ENCODE assay signal across 17 cellular contexts in the genomic region with DNA sequence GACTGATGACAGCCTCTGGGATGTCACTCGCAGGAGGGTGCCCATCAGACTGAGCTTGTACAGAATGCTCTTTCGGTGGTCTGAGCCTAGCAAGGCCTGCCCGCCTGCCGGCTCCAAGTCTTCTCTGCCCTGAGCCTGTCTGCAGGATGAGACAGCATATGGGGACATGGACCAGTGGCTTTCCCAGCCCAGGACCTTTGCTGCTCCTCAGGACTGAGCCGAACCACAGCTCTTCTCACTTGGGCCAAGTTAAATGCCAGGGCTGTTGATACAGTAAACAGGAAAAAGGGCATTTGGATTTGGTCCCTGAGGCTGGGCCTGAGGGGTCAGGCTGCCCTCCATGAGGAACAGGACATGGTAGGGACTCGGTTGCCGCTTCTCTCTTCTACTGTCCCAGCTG.
DNase-seq lines count a peak whose midpoint lies in the region; FAIRE-seq and TF ChIP-seq lines count a peak whose summit lies in the region.
"Had no signal": no experiment of that assay in that cellular context is flagged by ENCODE, and none has a peak within 500 bp of the region (broad histone marks: within the 10 kb centered on the region; RNA-seq: fewer than 3 reads in every experiment).

No MANE protein-coding gene starts in this region.

- H3K27me3 Mint-ChIP-seq in neural progenitor cell (ENCODE audit: insufficient read depth, low read depth) (peaks cover 2% of the 10 kb centered on the region), type B pancreatic cell (no peaks in the 10 kb centered on the region)

- H3K4me3 ChIP-seq in MG63 (no peak overlapping the region), neural progenitor cell (no peak overlapping the region), trophoblast cell (ENCODE audit: low read depth, low read length) (no peak overlapping the region)
- H3K4me3 ChIP-seq: GM23248, SJCRH30 had no signal

- H3K9me3 Mint-ChIP-seq in neural progenitor cell (peaks cover 4% of the 10 kb centered on the region), type B pancreatic cell (peaks cover 6% of the 10 kb centered on the region)

- no peak overlapping the region for H3K4ac ChIP-seq in trophoblast cell (ENCODE audit: low read depth, low read length)

- no peaks in the 10 kb centered on the region for H3K79me2 ChIP-seq in neural progenitor cell (ENCODE audit: low read depth)
- H3K79me2 ChIP-seq in trophoblast cell (ENCODE audit: control insufficient read depth, insufficient read depth, low read length, poor library complexity) = no peaks in the 10 kb centered on the region

- no peak overlapping the region for H4K12ac ChIP-seq in trophoblast cell (ENCODE audit: low read depth, low read length)

- no peak overlapping the region for H2BK12ac ChIP-seq in trophoblast cell (ENCODE audit: low read length)

- H3K27ac ChIP-seq in neural progenitor cell (no peak overlapping the region), trophoblast cell (ENCODE audit: low read depth, low read length) (no peak overlapping the region)
- H3K27ac ChIP-seq: GM23248, SJCRH30 had no signal

- H3K27me3 ChIP-seq in MG63 (no peaks in the 10 kb centered on the region), neural progenitor cell (no peaks in the 10 kb centered on the region), trophoblast cell (ENCODE audit: insufficient read depth, low read length) (no peaks in the 10 kb centered on the region)
- H3K27me3 ChIP-seq: SJCRH30 had no signal

- no CpG with 5 or more reads among the region's 7 CpGs for WGBS in trophoblast cell (ENCODE audit: extremely low coverage, insufficient coverage, insufficient read length)

- TF ChIP-seq CTCF in GM20000 (IDR thresholded peaks at IDR 0.05; ENCODE audit: extremely low read depth, missing control alignments) (no peak), neural progenitor cell (IDR thresholded peaks at IDR 0.05) (no peak), type B pancreatic cell (conservative IDR thresholded peaks at IDR 0.05) (no peak)

- no peak overlapping the region for H4K8ac ChIP-seq in trophoblast cell (ENCODE audit: low read depth, low read length)

- no peak overlapping the region for H3K23ac ChIP-seq in trophoblast cell (ENCODE audit: low read length)

- no peaks in the 10 kb centered on the region for H3F3A ChIP-seq in neural progenitor cell (ENCODE audit: low read depth)

- H4K20me1 ChIP-seq in neural progenitor cell (ENCODE audit: low read depth) = no peaks in the 10 kb centered on the region

- H2AFZ ChIP-seq in neural progenitor cell (replicated peaks) (no peak overlapping the region), trophoblast cell (ENCODE audit: insufficient read depth, low read length, poor library complexity) (no peak overlapping the region)
- H2AFZ ChIP-seq: GM23248 had no signal

- H3K9ac ChIP-seq in neural progenitor cell (no peak overlapping the region), trophoblast cell (ENCODE audit: low read length) (no peak overlapping the region)
- H3K9ac ChIP-seq: GM23248 had no signal

- H3K4me3 Mint-ChIP-seq in neural progenitor cell (no peak overlapping the region), type B pancreatic cell (no peak overlapping the region)
- H3K4me3 Mint-ChIP-seq: CD14-positive monocyte had no signal

- no peak overlapping the region for H4K91ac ChIP-seq in trophoblast cell (ENCODE audit: low read depth, low read length)

- DNase-seq in GM20000 (ENCODE audit: low spot score) (peak; percentile 0), MG63 (peak; percentile 56), neural progenitor cell (ENCODE audit: low spot score) (no peak), type B pancreatic cell (ENCODE audit: extremely low spot score, unreplicated experiment) (peak; percentile 42), trophoblast cell (no peak), SW480 (ENCODE audit: low spot score) (no peak), GM19239 (ENCODE audit: insufficient read length, low spot score) (no peak)
- DNase-seq: AML-193, DMS79 treated with DMSO at 0.1 percent for 48 hours, NCI-H1436, NCI-H1930, NCI-H345, NCI-H524 treated with DMSO at 0.1 percent for 48 hours, SJCRH30 had no signal

- no peak overlapping the region for H3K14ac ChIP-seq in trophoblast cell (ENCODE audit: low read length)

- FAIRE-seq in GM19239 (lab: Jason Lieb, UNC) = no peak
- FAIRE-seq: HTR-8/SVneo had no signal

- H3K4me2 ChIP-seq in neural progenitor cell = no peak overlapping the region
- no peak overlapping the region for H3K4me2 ChIP-seq in trophoblast cell (ENCODE audit: low read length)

- H3K4me1 Mint-ChIP-seq in neural progenitor cell = peaks cover 12% of the 10 kb centered on the region
- H3K4me1 Mint-ChIP-seq in type B pancreatic cell (ENCODE audit: unreplicated experiment) = peaks cover 5% of the 10 kb centered on the region

- H3K9me3 ChIP-seq in MG63 = no peaks in the 10 kb centered on the region
- no peaks in the 10 kb centered on the region for H3K9me3 ChIP-seq in neural progenitor cell (ENCODE audit: low read depth)
- H3K9me3 ChIP-seq in trophoblast cell (ENCODE audit: insufficient read depth, low read depth, low read length) = peaks cover 6% of the 10 kb centered on the region
- H3K9me3 ChIP-seq: SJCRH30 had no signal

- H3K36me3 Mint-ChIP-seq in neural progenitor cell (no peaks in the 10 kb centered on the region), type B pancreatic cell (no peaks in the 10 kb centered on the region)

- peak overlapping the region; percentile 66 for H3K27ac Mint-ChIP-seq in neural progenitor cell
- no peak overlapping the region for H3K27ac Mint-ChIP-seq in type B pancreatic cell

- H2BK120ac ChIP-seq in trophoblast cell (ENCODE audit: insufficient read depth, low read length, poor library complexity) = no peak overlapping the region

- H2BK5ac ChIP-seq in trophoblast cell (ENCODE audit: low read depth, low read length, poor library complexity) = no peak overlapping the region

- H3K18ac ChIP-seq in trophoblast cell (ENCODE audit: low read length) = no peak overlapping the region

- no peaks in the 10 kb centered on the region; the same call in 1 of the 2 replicates for H3K36me3 ChIP-seq in MG63
- H3K36me3 ChIP-seq in neural progenitor cell = no peaks in the 10 kb centered on the region
- no peaks in the 10 kb centered on the region for H3K36me3 ChIP-seq in trophoblast cell (ENCODE audit: control insufficient read depth in 1 of 2, insufficient read depth in 2 of 2, low read length in 2 of 2)
- H3K36me3 ChIP-seq: SJCRH30 had no signal

- H3K79me1 ChIP-seq in trophoblast cell (ENCODE audit: low read length) = peaks cover 3% of the 10 kb centered on the region

- H2AK5ac ChIP-seq in trophoblast cell (ENCODE audit: low read length) = no peak overlapping the region

- peaks cover 6% of the 10 kb centered on the region for H3K4me1 ChIP-seq in neural progenitor cell
- H3K4me1 ChIP-seq in trophoblast cell (ENCODE audit: control insufficient read depth in 1 of 2, insufficient read depth in 2 of 2, low read length in 2 of 2) = peaks cover 8 to 11% of the 10 kb centered on the region in 2 experiments

Comparison
In these comparisons a context has a peak if more than half of its experiments do, and no peak if none do; other contexts are left out.
1. DNase-seq: peak in GM20000 (single experiment), MG63 (single experiment) and type B pancreatic cell (single experiment); none in neural progenitor cell (single experiment), trophoblast cell (0 of 2), SW480 (single experiment) and GM19239 (single experiment).